ENCODE assay signal across 10 cellular contexts in genomic region chrX:40132751-40133150, GRCh38. TPM values are rescaled to one million over a fixed set of nuclear protein-coding genes. Genes with fewer than 3 reads are reported as not detected.
DNase-seq lines count a peak whose midpoint lies in the region; ATAC-seq and TF ChIP-seq lines count a peak whose summit lies in the region.
"Had no signal": no experiment of that assay in that cellular context is flagged by ENCODE, and none has a peak within 500 bp of the region (broad histone marks: within the 10 kb centered on the region; RNA-seq: fewer than 3 reads in every experiment).

No MANE protein-coding gene starts in this region.

- H3K36me3 ChIP-seq in adrenal gland (replicated peaks in 1 of 2) = no peaks in the 10 kb centered on the region

- peak overlapping the region in 3 of 5 donors; percentile 69 to 90 (median 81) for H3K27ac ChIP-seq in adrenal gland

- ATAC-seq in GM19324 (IDR thresholded peaks at IDR 0.05; ENCODE audit: low FRiP score, unreplicated experiment) (no peak), GM21529 (IDR thresholded peaks at IDR 0.05; ENCODE audit: unreplicated experiment) (no peak)

- no peaks in the 10 kb centered on the region for H3K9me3 ChIP-seq in adrenal gland (replicated peaks in 1 of 3)

- peak in 1 of 2 donors; percentile 53 for TF ChIP-seq POLR2A in adrenal gland (IDR thresholded peaks at IDR 0.05)

- H3K4me1 ChIP-seq in adrenal gland (replicated peaks in 1 of 2) = peaks cover 0 to 10% of the 10 kb centered on the region in 2 donors

- TF ChIP-seq CTCF in adrenal gland (IDR thresholded peaks at IDR 0.05) = no peak

- intact Hi-C loops in adrenal gland (cut with DNase I) (no loop called here), cardiac septum (cut with DNase I) (no loop called here)

- no peaks in the 10 kb centered on the region for H3K27me3 ChIP-seq in adrenal gland

- H3K4me3 ChIP-seq in adrenal gland = no peak overlapping the region
- no peak overlapping the region for H3K4me3 ChIP-seq in skeletal muscle cell (ENCODE audit: low read depth, low read length)

- 20 to 50% (median 40%) methylated on average over 2 to 7 of the region's 7 CpGs for WGBS in adrenal gland, 4 donors

- peak; percentile 73 for DNase-seq in Daoy (ENCODE audit: low read depth)
- peak; percentile 85 to 93 (median 89) for DNase-seq in adrenal gland
- peak; percentile 85 for DNase-seq in cardiac septum (ENCODE audit: low spot score)
- peak; percentile 48 for DNase-seq in skeletal muscle cell (ENCODE audit: low read depth)
- DNase-seq in COR-L47 (lab: John Stamatoyannopoulos, UW) = no peak
- no peak for DNase-seq in activated gamma-delta T cell treated with Interleukin-2 at 50 U/mL for 16 hours
- DNase-seq: NCI-H2107, T-helper 9 cell had no signal

RNA-seq across cellular contexts. Expression of gene BCOR, which starts 35.0 kb away (rescaled TPM):
- 35.5 and 36.6 TPM in 2 replicates for total RNA-seq in Daoy (2014; rRNA removed; shearing (Covaris generic))
- total RNA-seq in adrenal gland (10 to 100 TPM; 21.7 to 42.9 (median 30.6) TPM), cardiac septum (24.2 TPM)
- 10 to 100 TPM; 13.7 to 16.0 (median 14.0) TPM for polyA plus RNA-seq in adrenal gland

Comparison
In these comparisons a context has a peak if more than half of its experiments do, and no peak if none do; other contexts are left out.
1. DNase-seq: peak in Daoy (single experiment), adrenal gland (7 of 7), cardiac septum (single experiment) and skeletal muscle cell (single experiment); none in COR-L47 (single experiment) and activated gamma-delta T cell treated with Interleukin-2 at 50 U/mL for 16 hours (single experiment).